In genomic region chr11:12813371-12814225, GRCh38 we compare ENCODE assay signal across 11 cellular contexts.
DNase-seq lines count a peak whose midpoint lies in the region; ATAC-seq and TF ChIP-seq lines count a peak whose summit lies in the region.
"Had no signal": no experiment of that assay in that cellular context is flagged by ENCODE, and none has a peak within 500 bp of the region (broad histone marks: within the 10 kb centered on the region; RNA-seq: fewer than 3 reads in every experiment).

No MANE protein-coding gene starts in this region.

- peaks cover 2% of the 10 kb centered on the region for H3K27me3 Mint-ChIP-seq in neural progenitor cell (ENCODE audit: insufficient read depth, low read depth)

- no peaks in the 10 kb centered on the region for H3K9me3 ChIP-seq in SJSA1 (replicated peaks)
- H3K9me3 ChIP-seq in neural progenitor cell (ENCODE audit: low read depth), result no peaks in the 10 kb centered on the region

- no peaks in the 10 kb centered on the region for H3K9me3 Mint-ChIP-seq in neural progenitor cell
- H3K9me3 Mint-ChIP-seq: stimulated activated naive CD8-positive, alpha-beta T cell treated with anti-CD3 and anti-CD28 coated beads, Interleukin-15, amount 100 ng/mL, for 72 hours had no signal

- peaks cover 71% of the 10 kb centered on the region for H3K4me1 ChIP-seq in SJSA1 (replicated peaks)
- H3K4me1 ChIP-seq in neural progenitor cell, result peaks cover 20% of the 10 kb centered on the region

- H2AFZ ChIP-seq in neural progenitor cell (replicated peaks), result no peak overlapping the region

- H4K20me1 ChIP-seq in neural progenitor cell (ENCODE audit: low read depth), result peaks cover 91% of the 10 kb centered on the region

- H3K36me3 ChIP-seq in SJSA1 (peaks cover 24% of the 10 kb centered on the region), neural progenitor cell (no peaks in the 10 kb centered on the region)

- peak overlapping the region; percentile 49 for H3K27ac ChIP-seq in SJSA1
- H3K27ac ChIP-seq in neural progenitor cell, result no peak overlapping the region
- H3K27ac ChIP-seq: C4-2B had no signal

- peaks cover 97% of the 10 kb centered on the region for H3K79me2 ChIP-seq in neural progenitor cell (ENCODE audit: low read depth)

- H3K27ac Mint-ChIP-seq in neural progenitor cell, result peak overlapping the region; percentile 75

- H3K4me3 ChIP-seq in SJSA1 (peak overlapping the region; percentile 4; the same call in 1 of the 2 replicates), foreskin fibroblast (ENCODE audit: low read depth in 1 of 2, low read length in 2 of 2) (no peak overlapping the region), neural progenitor cell (no peak overlapping the region)

- H3F3A ChIP-seq in neural progenitor cell (ENCODE audit: low read depth), result no peaks in the 10 kb centered on the region

- H3K36me3 Mint-ChIP-seq in neural progenitor cell, result peaks cover 20% of the 10 kb centered on the region

- no peak for TF ChIP-seq CTCF in foreskin fibroblast (IDR thresholded peaks at IDR 0.05; ENCODE audit: low read depth, low read length)
- TF ChIP-seq CTCF in neural progenitor cell (IDR thresholded peaks at IDR 0.05), result no peak

- H3K9ac ChIP-seq in neural progenitor cell, result no peak overlapping the region

- peak; percentile 56 for DNase-seq in AG08396 (ENCODE audit: low spot score)
- DNase-seq in SJSA1 (ENCODE audit: low read depth in 1 of 2, low spot score in 2 of 2), result no peak
- peak; percentile 72 to 83 for DNase-seq in foreskin fibroblast
- DNase-seq in neural progenitor cell (ENCODE audit: low spot score), result no peak
- no peak for DNase-seq in activated CD4-positive, alpha-beta T cell treated with anti-CD3 and anti-CD28 coated beads, Interleukin-2, amount 50 U/mL, for 1 hour
- DNase-seq: dermis blood vessel endothelial cell; stimulated activated naive CD8-positive, alpha-beta T cell treated with anti-CD3 and anti-CD28 coated beads, Interleukin-15, amount 100 ng/mL, for 72 hours had no signal

- H3K4me3 Mint-ChIP-seq in neural progenitor cell, result no peak overlapping the region
- H3K4me3 Mint-ChIP-seq: stimulated activated naive CD8-positive, alpha-beta T cell treated with anti-CD3 and anti-CD28 coated beads, Interleukin-15, amount 100 ng/mL, for 72 hours had no signal

- no peak overlapping the region for H3K4me2 ChIP-seq in neural progenitor cell

- H3K27me3 ChIP-seq in SJSA1 (replicated peaks) (no peaks in the 10 kb centered on the region), neural progenitor cell (no peaks in the 10 kb centered on the region)

- H3K4me1 Mint-ChIP-seq in neural progenitor cell, result peaks cover 73% of the 10 kb centered on the region

- ATAC-seq in HG02763 (IDR thresholded peaks at IDR 0.05; ENCODE audit: unreplicated experiment), result no peak
- no peak for ATAC-seq in GM21825 (IDR thresholded peaks at IDR 0.05; ENCODE audit: unreplicated experiment)
- no peak for ATAC-seq in HG03378 (IDR thresholded peaks at IDR 0.05; ENCODE audit: unreplicated experiment)
- ATAC-seq: stimulated activated naive CD8-positive, alpha-beta T cell treated with anti-CD3 and anti-CD28 coated beads, Interleukin-15, amount 100 ng/mL, for 72 hours had no signal

Comparison
In these comparisons a context has a peak if more than half of its experiments do, and no peak if none do; other contexts are left out.
1. DNase-seq: peak in AG08396 (single experiment) and foreskin fibroblast (2 of 2); none in SJSA1 (0 of 2), neural progenitor cell (single experiment) and activated CD4-positive, alpha-beta T cell treated with anti-CD3 and anti-CD28 coated beads, Interleukin-2, amount 50 U/mL, for 1 hour (single experiment).